In genomic region chr1:27301582-27302199, GRCh38 we compare ENCODE assay signal across 16 cellular contexts. TPM values are rescaled to one million over a fixed set of nuclear protein-coding genes. Genes with fewer than 3 reads are reported as not detected.
DNase-seq lines count a peak whose midpoint lies in the region; ATAC-seq and TF ChIP-seq lines count a peak whose summit lies in the region.
"Had no signal": no experiment of that assay in that cellular context is flagged by ENCODE, and none has a peak within 500 bp of the region (broad histone marks: within the 10 kb centered on the region; RNA-seq: fewer than 3 reads in every experiment).

No MANE protein-coding gene starts in this region.

- H3K9ac ChIP-seq in smooth muscle cell (ENCODE audit: low read depth), result no peak overlapping the region

- no peaks in the 10 kb centered on the region for H4K20me1 ChIP-seq in smooth muscle cell (ENCODE audit: low read depth)

- no peak overlapping the region for H3K4me2 ChIP-seq in smooth muscle cell

- DNase-seq in NCI-H1417 (lab: John Stamatoyannopoulos, UW) (peak; percentile 69 to 88 (median 79)), NCI-H1417 treated with DMSO at 0.1 percent for 48 hours (lab: John Stamatoyannopoulos, UW) (no peak), NCI-H2107 treated with DMSO at 0.1 percent for 48 hours (lab: John Stamatoyannopoulos, UW; ENCODE audit: unreplicated experiment) (peak; percentile 97), endothelial cell (ENCODE audit: low spot score) (no peak), smooth muscle cell (lab: John Stamatoyannopoulos, UW; ENCODE audit: unreplicated experiment) (no peak)
- DNase-seq: 8988T; activated B cell treated with CpG ODN at 0.5 μM for 24 hours; stimulated activated CD4-positive, alpha-beta T cell treated with anti-CD3 and anti-CD28 coated beads, Interleukin-4, amount 100 ng/mL, for 24 hours; transverse colon had no signal

- no peaks in the 10 kb centered on the region for H3K9me3 ChIP-seq in smooth muscle cell (replicated peaks; ENCODE audit: low read depth)
- H3K9me3 ChIP-seq: HAP-1, transverse colon had no signal

- no peaks in the 10 kb centered on the region for H3K79me2 ChIP-seq in smooth muscle cell (ENCODE audit: low read depth)

- H3K36me3 ChIP-seq in smooth muscle cell (ENCODE audit: low read depth), result no peaks in the 10 kb centered on the region
- H3K36me3 ChIP-seq: HAP-1 had no signal

- TF ChIP-seq CTCF in endothelial cell (IDR thresholded peaks at IDR 0.05; ENCODE audit: unreplicated experiment), result no peak
- no peak for TF ChIP-seq CTCF in smooth muscle cell (IDR thresholded peaks at IDR 0.05; ENCODE audit: borderline replicate concordance, insufficient read depth, poor library complexity, severe bottlenecking)

- no peak overlapping the region for H3K27ac Mint-ChIP-seq in endothelial cell (ENCODE audit: unreplicated experiment)
- H3K27ac Mint-ChIP-seq: activated B cell treated with CpG ODN at 0.5 μM for 24 hours had no signal

- no peaks in the 10 kb centered on the region for H3K9me3 Mint-ChIP-seq in endothelial cell (ENCODE audit: unreplicated experiment)
- H3K9me3 Mint-ChIP-seq: activated B cell treated with CpG ODN at 0.5 μM for 24 hours had no signal

- ATAC-seq in SK-N-SH treated with all-trans-retinoic acid at 6 μM for 48 hours (no peak), GM18907 (IDR thresholded peaks at IDR 0.05; ENCODE audit: unreplicated experiment) (no peak), GM21723 (IDR thresholded peaks at IDR 0.05; ENCODE audit: unreplicated experiment) (no peak)

- H3K4me3 ChIP-seq in smooth muscle cell, result no peak overlapping the region
- H3K4me3 ChIP-seq: HAP-1, transverse colon had no signal

- H3K4me1 Mint-ChIP-seq in endothelial cell (ENCODE audit: unreplicated experiment), result peaks cover 12% of the 10 kb centered on the region

- peaks cover 8% of the 10 kb centered on the region for H3K27me3 Mint-ChIP-seq in endothelial cell (ENCODE audit: unreplicated experiment)
- H3K27me3 Mint-ChIP-seq: activated B cell treated with CpG ODN at 0.5 μM for 24 hours had no signal

- peaks cover 14% of the 10 kb centered on the region for H3K36me3 Mint-ChIP-seq in endothelial cell (ENCODE audit: low read depth, unreplicated experiment)

- no peaks in the 10 kb centered on the region for H3K27me3 ChIP-seq in smooth muscle cell (ENCODE audit: low read depth)
- H3K27me3 ChIP-seq: transverse colon had no signal

- H3K4me1 ChIP-seq in smooth muscle cell (ENCODE audit: low read depth), result peaks cover 28% of the 10 kb centered on the region
- H3K4me1 ChIP-seq: HAP-1 had no signal

- peaks cover 5% of the 10 kb centered on the region for H3F3A ChIP-seq in smooth muscle cell (ENCODE audit: low read depth)

- WGBS in smooth muscle cell (ENCODE audit: low lambda C conversion rate), result 81% methylated on average over 10 of the region's 10 CpGs

- H3K27ac ChIP-seq in smooth muscle cell (ENCODE audit: low read depth), result peak overlapping the region; percentile 97
- H3K27ac ChIP-seq: C4-2B, epithelial cell of prostate had no signal

- no peak overlapping the region for H2AFZ ChIP-seq in smooth muscle cell (ENCODE audit: low read depth)

- peak overlapping the region; percentile 31 for H3K4me3 Mint-ChIP-seq in endothelial cell (ENCODE audit: unreplicated experiment)
- H3K4me3 Mint-ChIP-seq: activated B cell treated with CpG ODN at 0.5 μM for 24 hours had no signal

TF ChIP-seq in SK-N-SH treated with all-trans-retinoic acid at 6 μM for 48 hours, 23 proteins besides CTCF, POLR2A, EP300 and RAD21:
- no peak for TF ChIP-seq ZFP30 (CRISPR knock-in tag; IDR thresholded peaks at IDR 0.05)

RNA-seq across cellular contexts. Expression of gene TMEM222, which starts 20.3 kb away (rescaled TPM):
- total RNA-seq in endothelial cell (ENCODE audit: unreplicated experiment), result 43.5 TPM
- total RNA-seq in smooth muscle cell, result 23.6 and 28.0 TPM in 2 replicates
- polyA plus RNA-seq in smooth muscle cell, result 49.3 and 60.7 TPM in 2 replicates

RNA-seq across cellular contexts. Expression of gene SYTL1, which starts 40.1 kb away (rescaled TPM):
- total RNA-seq in endothelial cell (ENCODE audit: unreplicated experiment) (1.3 TPM), smooth muscle cell (15.2 and 16.5 TPM in 2 replicates)
- 14.2 and 48.1 TPM in 2 replicates for polyA plus RNA-seq in smooth muscle cell
- total RNA-seq: lung microvascular endothelial cell had no signal

Comparison
In these comparisons a context has a peak if more than half of its experiments do, and no peak if none do; other contexts are left out.
1. DNase-seq: peak in NCI-H1417 (3 of 3) and NCI-H2107 treated with DMSO at 0.1 percent for 48 hours (single experiment); none in NCI-H1417 treated with DMSO at 0.1 percent for 48 hours (single experiment), endothelial cell (single experiment) and smooth muscle cell (single experiment).